Comparison of ENCODE assay signal across 8 cellular contexts in the genomic region with DNA sequence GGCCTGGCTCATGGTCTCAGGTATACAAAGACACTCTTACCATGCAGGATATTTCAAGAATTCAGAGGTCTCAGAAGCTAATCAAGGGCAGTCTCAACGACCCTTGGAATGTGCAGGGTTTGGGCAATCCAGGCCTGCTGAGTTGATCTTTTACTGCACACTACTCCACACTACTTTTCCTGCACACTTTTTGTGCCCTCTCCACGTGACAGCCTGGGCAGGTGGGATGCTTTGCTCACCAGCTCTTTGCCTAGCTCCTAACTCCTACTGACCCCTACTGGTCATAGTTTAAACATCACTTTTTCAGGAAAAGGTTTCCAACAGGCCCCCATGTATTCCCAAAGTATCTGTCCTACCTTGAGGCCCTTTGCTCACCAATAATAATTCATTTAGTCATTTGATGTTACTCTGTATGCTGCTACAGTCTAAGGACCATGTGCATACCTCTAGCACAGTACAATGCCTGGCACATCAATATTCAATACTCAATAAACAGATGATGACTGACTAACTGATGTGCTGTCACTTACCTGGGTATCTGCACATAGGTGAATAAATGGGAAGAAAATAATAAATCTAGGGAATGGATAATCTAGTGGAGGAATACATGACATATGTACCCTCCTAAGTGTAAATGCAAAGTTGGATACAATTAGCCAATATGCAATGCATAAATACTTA. TPM values are rescaled to one million over a fixed set of nuclear protein-coding genes. Genes with fewer than 3 reads are reported as not detected.
DNase-seq lines count a peak whose midpoint lies in the region; ATAC-seq and TF ChIP-seq lines count a peak whose summit lies in the region.

No MANE protein-coding gene starts in this region.

- no peaks in the 10 kb centered on the region for H3F3A ChIP-seq in PC-3 (ENCODE audit: low read length, unreplicated experiment)

- H3K9ac ChIP-seq in PC-3 (ENCODE audit: low read length): no peak overlapping the region

- no TSS peak for BruUV-seq in PC-3 (replicated peaks; lab: Mats Ljungman, UMichigan)

- CTCF ChIA-PET in PC-3 (lab: Charles Lee): interaction anchor here (1.0 kb wide), 2 partner anchors 102 to 217 kb away, joined by 3 to 6 read pairs; no protein-coding TSS in a partner anchor

- no peak overlapping the region for H3K4me3 ChIP-seq in PC-3 (ENCODE audit: low read length)

- H3K9me3 Mint-ChIP-seq in type B pancreatic cell: no peaks in the 10 kb centered on the region

- no peak overlapping the region for H2AFZ ChIP-seq in PC-3 (ENCODE audit: low read length)

- intact Hi-C loops in PC-3 (cut with micrococcal nuclease): no loop called here

- ATAC-seq in PC-3 (0 out of 2 replicates have a peak, but pooled peaks have one; percentile 23), GM19463 (IDR thresholded peaks at IDR 0.05; ENCODE audit: unreplicated experiment) (no peak), GM18517 (IDR thresholded peaks at IDR 0.05; ENCODE audit: unreplicated experiment) (no peak)

- no peaks in the 10 kb centered on the region for H3K4me1 Mint-ChIP-seq in type B pancreatic cell (ENCODE audit: unreplicated experiment)

- H3K27ac ChIP-seq in PC-3 (ENCODE audit: low read length): no peak overlapping the region

- H3K36me3 Mint-ChIP-seq in type B pancreatic cell: no peaks in the 10 kb centered on the region

- H3K27ac Mint-ChIP-seq in type B pancreatic cell: no peak overlapping the region

- POLR2A ChIA-PET in PC-3 (lab: Charles Lee; ENCODE audit: unreplicated experiment): no interaction called here

- no peaks in the 10 kb centered on the region for H4K20me1 ChIP-seq in PC-3 (ENCODE audit: low read length)

- no peaks in the 10 kb centered on the region for H3K9me3 ChIP-seq in PC-3 (ENCODE audit: low read length)

- H3K4me2 ChIP-seq in PC-3 (ENCODE audit: low read length): no peak overlapping the region

- no peaks in the 10 kb centered on the region for H3K79me2 ChIP-seq in PC-3 (ENCODE audit: low read length)

- H3K27me3 Mint-ChIP-seq in type B pancreatic cell: peaks cover 18% of the 10 kb centered on the region

- TF ChIP-seq CTCF in GM12874 (IDR thresholded peaks at IDR 0.05; ENCODE audit: insufficient read depth, low read depth, low read length) (peak; percentile 59), PC-3 (conservative IDR thresholded peaks at IDR 0.05; ENCODE audit: low read depth, low read length) (peak; percentile 88), type B pancreatic cell (conservative IDR thresholded peaks at IDR 0.05) (peak; percentile 72)

- peak; percentile 47 for DNase-seq in AG20443 (ENCODE audit: low spot score)
- DNase-seq in PC-3: peak; percentile 65
- peak; percentile 22 for DNase-seq in glomerular visceral epithelial cell (ENCODE audit: extremely low spot score)
- DNase-seq in type B pancreatic cell (ENCODE audit: extremely low spot score, unreplicated experiment): no peak
- DNase-seq in activated effector memory CD4-positive, alpha-beta T cell treated with anti-CD3 and anti-CD28 coated beads, Interleukin-2, amount 50 U/mL, for 16 hours: no peak

- H3K27me3 ChIP-seq in PC-3 (ENCODE audit: low read length): peaks cover 19% of the 10 kb centered on the region

- H3K36me3 ChIP-seq in PC-3 (ENCODE audit: low read depth, low read length): no peaks in the 10 kb centered on the region

- no peak overlapping the region for H3K4me3 Mint-ChIP-seq in type B pancreatic cell

- 0 out of 2 replicates have a peak, but pooled peaks cover 5% of the 10 kb centered on the region for H3K4me1 ChIP-seq in PC-3 (ENCODE audit: insufficient read depth, low read length)

- no peaks in the 10 kb centered on the region for H3K9me2 ChIP-seq in PC-3 (replicated peaks; ENCODE audit: low read length)

RNA-seq across cellular contexts. Expression of a gene that starts 9.6 kb away (rescaled TPM):
- total RNA-seq in PC-3 (2014; rRNA removed): 20.4 and 27.6 TPM in 2 replicates
- 24.0 and 37.7 TPM in 2 replicates for total RNA-seq in type B pancreatic cell (ENCODE audit: low replicate concordance)

RNA-seq across cellular contexts. Expression of a gene that starts 11.8 kb away (rescaled TPM):
- not detected in 2 replicates for total RNA-seq in PC-3 (2014; rRNA removed)
- total RNA-seq in type B pancreatic cell (ENCODE audit: low replicate concordance): not detected in 2 replicates

RNA-seq across cellular contexts. Expression of a gene that starts 36.3 kb away (rescaled TPM):
- not detected in 2 replicates for total RNA-seq in PC-3 (2014; rRNA removed)
- total RNA-seq in type B pancreatic cell (ENCODE audit: low replicate concordance): not detected in 2 replicates

Comparison
In these comparisons a context has a peak if more than half of its experiments do, and no peak if none do; other contexts are left out.
1. DNase-seq: peak in AG20443 (single experiment), PC-3 (single experiment) and glomerular visceral epithelial cell (single experiment); none in type B pancreatic cell (single experiment) and activated effector memory CD4-positive, alpha-beta T cell treated with anti-CD3 and anti-CD28 coated beads, Interleukin-2, amount 50 U/mL, for 16 hours (single experiment).
2. Peak in every context shown above with its lines, with median percentiles within 50 percentile points of each other: CTCF ChIP-seq.